Comparison of ENCODE assay signal across 1 cellular context in the genomic region with DNA sequence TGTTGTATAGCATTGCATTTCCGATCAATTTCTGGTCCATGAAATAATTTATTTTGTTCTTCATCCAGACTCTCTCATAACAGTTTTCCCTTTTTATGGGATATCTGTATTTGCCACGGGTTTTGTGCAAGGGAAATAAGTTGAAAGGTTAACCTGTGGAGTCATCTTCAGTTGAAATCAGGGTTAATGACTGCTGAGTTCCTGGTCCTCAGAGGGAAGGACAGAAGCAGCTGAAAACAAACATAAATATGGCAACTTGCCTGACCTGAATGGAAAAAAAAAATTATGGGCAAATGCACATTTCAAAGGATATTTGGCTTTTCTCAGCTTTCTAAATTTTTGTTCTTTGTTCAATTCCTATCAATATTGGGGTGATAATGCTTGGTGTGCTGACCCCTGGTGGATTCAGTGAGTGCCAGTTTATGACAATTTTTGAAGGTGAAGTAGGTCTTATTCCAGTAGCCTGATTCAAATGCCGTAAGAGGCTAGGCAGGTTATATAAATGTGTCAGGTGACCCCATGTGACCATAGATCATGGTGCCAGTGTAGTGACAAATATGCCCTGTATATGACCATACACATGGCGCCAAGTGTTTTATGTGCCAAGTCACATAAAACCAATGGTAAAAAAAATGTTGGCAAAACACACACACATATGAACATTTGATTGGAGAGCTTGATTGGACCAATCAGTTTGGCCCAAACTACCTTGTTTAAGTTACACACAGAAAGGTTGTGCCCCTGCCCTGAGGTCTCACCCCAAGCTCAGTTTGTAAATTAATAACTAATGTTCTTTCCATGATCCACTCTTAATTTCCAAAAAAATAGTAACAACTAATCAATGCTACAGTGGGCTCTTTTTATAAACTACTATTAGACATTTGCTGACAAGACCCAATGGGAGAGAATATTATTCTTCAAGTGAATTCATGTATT.
TF ChIP-seq lines count a peak whose summit lies in the region.

No MANE protein-coding gene starts in this region.

TF ChIP-seq in GM23338, 12 proteins besides CTCF, POLR2A, EP300 and RAD21 (continued from another document):
- TF ChIP-seq, protein P1, sequence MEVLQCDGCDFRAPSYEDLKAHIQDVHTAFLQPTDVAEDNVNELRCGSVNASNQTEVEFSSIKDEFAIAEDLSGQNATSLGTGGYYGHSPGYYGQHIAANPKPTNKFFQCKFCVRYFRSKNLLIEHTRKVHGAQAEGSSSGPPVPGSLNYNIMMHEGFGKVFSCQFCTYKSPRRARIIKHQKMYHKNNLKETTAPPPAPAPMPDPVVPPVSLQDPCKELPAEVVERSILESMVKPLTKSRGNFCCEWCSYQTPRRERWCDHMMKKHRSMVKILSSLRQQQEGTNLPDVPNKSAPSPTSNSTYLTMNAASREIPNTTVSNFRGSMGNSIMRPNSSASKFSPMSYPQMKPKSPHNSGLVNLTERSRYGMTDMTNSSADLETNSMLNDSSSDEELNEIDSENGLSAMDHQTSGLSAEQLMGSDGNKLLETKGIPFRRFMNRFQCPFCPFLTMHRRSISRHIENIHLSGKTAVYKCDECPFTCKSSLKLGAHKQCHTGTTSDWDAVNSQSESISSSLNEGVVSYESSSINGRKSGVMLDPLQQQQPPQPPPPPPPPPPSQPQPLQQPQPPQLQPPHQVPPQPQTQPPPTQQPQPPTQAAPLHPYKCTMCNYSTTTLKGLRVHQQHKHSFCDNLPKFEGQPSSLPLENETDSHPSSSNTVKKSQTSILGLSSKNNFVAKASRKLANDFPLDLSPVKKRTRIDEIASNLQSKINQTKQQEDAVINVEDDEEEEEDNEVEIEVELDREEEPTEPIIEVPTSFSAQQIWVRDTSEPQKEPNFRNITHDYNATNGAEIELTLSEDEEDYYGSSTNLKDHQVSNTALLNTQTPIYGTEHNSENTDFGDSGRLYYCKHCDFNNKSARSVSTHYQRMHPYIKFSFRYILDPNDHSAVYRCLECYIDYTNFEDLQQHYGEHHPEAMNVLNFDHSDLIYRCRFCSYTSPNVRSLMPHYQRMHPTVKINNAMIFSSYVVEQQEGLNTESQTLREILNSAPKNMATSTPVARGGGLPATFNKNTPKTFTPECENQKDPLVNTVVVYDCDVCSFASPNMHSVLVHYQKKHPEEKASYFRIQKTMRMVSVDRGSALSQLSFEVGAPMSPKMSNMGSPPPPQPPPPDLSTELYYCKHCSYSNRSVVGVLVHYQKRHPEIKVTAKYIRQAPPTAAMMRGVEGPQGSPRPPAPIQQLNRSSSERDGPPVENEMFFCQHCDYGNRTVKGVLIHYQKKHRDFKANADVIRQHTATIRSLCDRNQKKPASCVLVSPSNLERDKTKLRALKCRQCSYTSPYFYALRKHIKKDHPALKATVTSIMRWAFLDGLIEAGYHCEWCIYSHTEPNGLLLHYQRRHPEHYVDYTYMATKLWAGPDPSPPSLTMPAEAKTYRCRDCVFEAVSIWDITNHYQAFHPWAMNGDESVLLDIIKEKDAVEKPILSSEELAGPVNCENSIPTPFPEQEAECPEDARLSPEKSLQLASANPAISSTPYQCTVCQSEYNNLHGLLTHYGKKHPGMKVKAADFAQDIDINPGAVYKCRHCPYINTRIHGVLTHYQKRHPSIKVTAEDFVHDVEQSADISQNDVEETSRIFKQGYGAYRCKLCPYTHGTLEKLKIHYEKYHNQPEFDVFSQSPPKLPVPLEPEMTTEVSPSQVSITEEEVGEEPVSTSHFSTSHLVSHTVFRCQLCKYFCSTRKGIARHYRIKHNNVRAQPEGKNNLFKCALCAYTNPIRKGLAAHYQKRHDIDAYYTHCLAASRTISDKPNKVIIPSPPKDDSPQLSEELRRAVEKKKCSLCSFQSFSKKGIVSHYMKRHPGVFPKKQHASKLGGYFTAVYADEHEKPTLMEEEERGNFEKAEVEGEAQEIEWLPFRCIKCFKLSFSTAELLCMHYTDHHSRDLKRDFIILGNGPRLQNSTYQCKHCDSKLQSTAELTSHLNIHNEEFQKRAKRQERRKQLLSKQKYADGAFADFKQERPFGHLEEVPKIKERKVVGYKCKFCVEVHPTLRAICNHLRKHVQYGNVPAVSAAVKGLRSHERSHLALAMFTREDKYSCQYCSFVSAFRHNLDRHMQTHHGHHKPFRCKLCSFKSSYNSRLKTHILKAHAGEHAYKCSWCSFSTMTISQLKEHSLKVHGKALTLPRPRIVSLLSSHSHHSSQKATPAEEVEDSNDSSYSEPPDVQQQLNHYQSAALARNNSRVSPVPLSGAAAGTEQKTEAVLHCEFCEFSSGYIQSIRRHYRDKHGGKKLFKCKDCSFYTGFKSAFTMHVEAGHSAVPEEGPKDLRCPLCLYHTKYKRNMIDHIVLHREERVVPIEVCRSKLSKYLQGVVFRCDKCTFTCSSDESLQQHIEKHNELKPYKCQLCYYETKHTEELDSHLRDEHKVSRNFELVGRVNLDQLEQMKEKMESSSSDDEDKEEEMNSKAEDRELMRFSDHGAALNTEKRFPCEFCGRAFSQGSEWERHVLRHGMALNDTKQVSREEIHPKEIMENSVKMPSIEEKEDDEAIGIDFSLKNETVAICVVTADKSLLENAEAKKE (CRISPR knock-in tag; IDR thresholded peaks at IDR 0.05) = no peak
- TF ChIP-seq ZNF114 (CRISPR knock-in tag; IDR thresholded peaks at IDR 0.05) (no peak), EZH2phosphoT487 (IDR thresholded peaks at IDR 0.05; ENCODE audit: unreplicated experiment) (no peak), CREB1 (CRISPR knock-in tag; IDR thresholded peaks at IDR 0.05; ENCODE audit: low read depth) (no peak), POLR2AphosphoS5 (IDR thresholded peaks at IDR 0.05; ENCODE audit: low read depth) (no peak)
- TF ChIP-seq, protein P2, sequence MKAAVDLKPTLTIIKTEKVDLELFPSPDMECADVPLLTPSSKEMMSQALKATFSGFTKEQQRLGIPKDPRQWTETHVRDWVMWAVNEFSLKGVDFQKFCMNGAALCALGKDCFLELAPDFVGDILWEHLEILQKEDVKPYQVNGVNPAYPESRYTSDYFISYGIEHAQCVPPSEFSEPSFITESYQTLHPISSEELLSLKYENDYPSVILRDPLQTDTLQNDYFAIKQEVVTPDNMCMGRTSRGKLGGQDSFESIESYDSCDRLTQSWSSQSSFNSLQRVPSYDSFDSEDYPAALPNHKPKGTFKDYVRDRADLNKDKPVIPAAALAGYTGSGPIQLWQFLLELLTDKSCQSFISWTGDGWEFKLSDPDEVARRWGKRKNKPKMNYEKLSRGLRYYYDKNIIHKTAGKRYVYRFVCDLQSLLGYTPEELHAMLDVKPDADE (IDR thresholded peaks at IDR 0.05) = no peak
TF ChIP-seq in GM23338: peak in this region for 0.
